ENCODE assay signal across 8 cellular contexts in genomic region chr19:14059093-14059480, GRCh38. TPM values are rescaled to one million over a fixed set of nuclear protein-coding genes. Genes with fewer than 3 reads are reported as not detected.
DNase-seq lines count a peak whose midpoint lies in the region; FAIRE-seq and TF ChIP-seq lines count a peak whose summit lies in the region.

No MANE protein-coding gene starts in this region.

- intact Hi-C loops in left ventricle myocardium inferior (cut with micrococcal nuclease) = no loop called here
- intact Hi-C loops in cardiac septum (cut with DNase I) = no loop called here
- intact Hi-C loops in testis (cut with DNase I; ENCODE audit: low total_unique reads) = no loop called here

- H3K9me2 ChIP-seq in hepatocyte (replicated peaks; ENCODE audit: insufficient read depth) = no peaks in the 10 kb centered on the region

- no peak overlapping the region for H3K4me3 ChIP-seq in left ventricle myocardium inferior
- no peak overlapping the region for H3K4me3 ChIP-seq in hepatocyte
- H3K4me3 ChIP-seq in testis = no peak overlapping the region
- no peak overlapping the region for H3K4me3 ChIP-seq in small intestine (ENCODE audit: low read depth in 1 of 2, low read length in 2 of 2)

- FAIRE-seq in small intestine (lab: Jason Lieb, UNC) = no peak

- DNase-seq in left ventricle myocardium inferior (no peak), cardiac septum (ENCODE audit: low spot score) (no peak), hepatocyte (ENCODE audit: low spot score) (no peak), testis (peak; percentile 39), cerebellar cortex (ENCODE audit: low spot score) (no peak), small intestine (no peak), NCI-H526 treated with DMSO at 0.1 percent for 48 hours (lab: John Stamatoyannopoulos, UW) (no peak)
- DNase-seq in activated T-cell treated with anti-CD3 and anti-CD28 coated beads, Interleukin-2, amount 50 U/mL, for 48 hours = peak; percentile 69 to 71

- no peaks in the 10 kb centered on the region for H3K79me2 ChIP-seq in hepatocyte

- H2AFZ ChIP-seq in hepatocyte = no peak overlapping the region

- TF ChIP-seq CTCF in left ventricle myocardium inferior (IDR thresholded peaks at IDR 0.05; ENCODE audit: borderline replicate concordance) (peak; percentile 72), hepatocyte (IDR thresholded peaks at IDR 0.05; ENCODE audit: poor library complexity) (peak; percentile 50), testis (IDR thresholded peaks at IDR 0.05) (peak in 1 of 3 experiments; percentile 53)

- no peak overlapping the region for H3K4me2 ChIP-seq in hepatocyte

- H3K27me3 ChIP-seq in left ventricle myocardium inferior (ENCODE audit: low read depth) (peaks cover 69% of the 10 kb centered on the region), hepatocyte (peaks cover 16% of the 10 kb centered on the region), testis (no peaks in the 10 kb centered on the region), small intestine (ENCODE audit: control insufficient read depth in 2 of 2, insufficient read depth in 2 of 2, low read length in 2 of 2) (peaks cover 0 to 6% of the 10 kb centered on the region in 2 donors)

- no peaks in the 10 kb centered on the region for H4K20me1 ChIP-seq in hepatocyte (ENCODE audit: insufficient read depth, poor library complexity, severe bottlenecking)

- 42% methylated on average over 11 of the region's 15 CpGs for WGBS in hepatocyte (ENCODE audit: low lambda C conversion rate, missing lambda C conversion rate)
- WGBS in testis, 2 donors = 14 to 15% methylated on average over 12 to 15 of the region's 15 CpGs
- WGBS in small intestine, 3 donors = 17 to 30% (median 27%) methylated on average over 13 to 15 of the region's 15 CpGs

- TF ChIP-seq POLR2A in testis (IDR thresholded peaks at IDR 0.05) = no peak

- H3K9me3 ChIP-seq in left ventricle myocardium inferior (replicated peaks) = no peaks in the 10 kb centered on the region
- no peaks in the 10 kb centered on the region for H3K9me3 ChIP-seq in hepatocyte (ENCODE audit: low read depth)
- no peaks in the 10 kb centered on the region for H3K9me3 ChIP-seq in testis
- H3K9me3 ChIP-seq in small intestine (ENCODE audit: control insufficient read depth, low read depth) = no peaks in the 10 kb centered on the region

- H3K27ac ChIP-seq in left ventricle myocardium inferior (replicated peaks) (no peak overlapping the region), hepatocyte (no peak overlapping the region), testis (no peak overlapping the region), small intestine (ENCODE audit: low read depth in 1 of 2, low read length in 1 of 2) (no peak overlapping the region)

- H3K36me3 ChIP-seq in left ventricle myocardium inferior (no peaks in the 10 kb centered on the region), hepatocyte (replicated peaks; ENCODE audit: insufficient read depth, low read depth) (no peaks in the 10 kb centered on the region), testis (ENCODE audit: low read depth, missing control alignments) (no peaks in the 10 kb centered on the region), small intestine (ENCODE audit: control insufficient read depth in 2 of 2, insufficient read depth in 2 of 2, low read length in 2 of 2) (no peaks in the 10 kb centered on the region)

- H3K4me1 ChIP-seq in left ventricle myocardium inferior (peaks cover 18% of the 10 kb centered on the region), hepatocyte (ENCODE audit: insufficient read depth) (peaks cover 5% of the 10 kb centered on the region), testis (peaks cover 13% of the 10 kb centered on the region), small intestine (ENCODE audit: control insufficient read depth in 2 of 2, insufficient read depth in 1 of 2, low read depth in 1 of 2, low read length in 1 of 2) (peaks cover 0 to 2% of the 10 kb centered on the region in 2 donors)

RNA-seq across cellular contexts. Expression of gene PALM3, which starts 2.8 kb away (rescaled TPM):
- total RNA-seq in left ventricle myocardium inferior (0.38 TPM), cardiac septum (0.46 TPM), hepatocyte (2.1 and 2.3 TPM in 2 replicates), testis (10 to 100 TPM; 21.3 to 34.6 TPM)
- polyA plus RNA-seq in hepatocyte (2.3 and 3.4 TPM in 2 replicates), testis (ENCODE audit: insufficient read depth, low read depth, low replicate concordance) (18.4 TPM), small intestine (10 to 100 TPM in 1 of 3 donors, 1 to 10 TPM in 2; 1.7 to 28.2 (median 3.5) TPM)

RNA-seq across cellular contexts. Expression of gene MISP3, which starts 13.5 kb away (rescaled TPM):
- total RNA-seq in left ventricle myocardium inferior = 8.1 TPM
- 7.9 TPM for total RNA-seq in cardiac septum
- total RNA-seq in hepatocyte = 3.7 and 4.9 TPM in 2 replicates
- polyA plus RNA-seq in hepatocyte = 12.5 and 13.1 TPM in 2 replicates
- total RNA-seq in testis = 1 to 10 TPM; 4.2 to 7.2 TPM
- polyA plus RNA-seq in testis (ENCODE audit: insufficient read depth, low read depth, low replicate concordance) = 0.76 TPM
- 10 to 100 TPM; 13.8 to 60.4 (median 31.9) TPM for polyA plus RNA-seq in small intestine

RNA-seq across cellular contexts. Expression of gene C19orf67, which starts 26.5 kb away (rescaled TPM):
- total RNA-seq in left ventricle myocardium inferior = not detected
- not detected for total RNA-seq in cardiac septum
- total RNA-seq in hepatocyte = not detected in 2 replicates
- not detected in 2 replicates for polyA plus RNA-seq in hepatocyte
- total RNA-seq in testis = 10 to 100 TPM in 1 of 2 donors, 1 to 10 TPM in 1; 5.0 to 12.7 TPM
- 12.6 TPM for polyA plus RNA-seq in testis (ENCODE audit: insufficient read depth, low read depth, low replicate concordance)
- polyA plus RNA-seq in small intestine = not detected

RNA-seq across cellular contexts. Expression of gene IL27RA, which starts 27.5 kb away (rescaled TPM):
- 4.0 TPM for total RNA-seq in left ventricle myocardium inferior
- total RNA-seq in cardiac septum = 3.0 TPM
- 1.9 and 2.0 TPM in 2 replicates for total RNA-seq in hepatocyte
- 1.7 and 2.3 TPM in 2 replicates for polyA plus RNA-seq in hepatocyte
- total RNA-seq in testis = 1 to 10 TPM; 3.5 to 4.9 TPM
- polyA plus RNA-seq in testis (ENCODE audit: insufficient read depth, low read depth, low replicate concordance) = 5.2 TPM
- polyA plus RNA-seq in small intestine = 1 to 10 TPM in 2 of 3 donors, under 1 TPM in 1; 0.45 to 4.9 (median 1.4) TPM

RNA-seq across cellular contexts. Expression of gene RLN3, which starts 31.1 kb away (rescaled TPM):
- not detected for total RNA-seq in left ventricle myocardium inferior
- not detected for total RNA-seq in cardiac septum
- total RNA-seq in hepatocyte = not detected in 2 replicates
- not detected in 2 replicates for polyA plus RNA-seq in hepatocyte
- total RNA-seq in testis = not detected
- 1.7 TPM for polyA plus RNA-seq in testis (ENCODE audit: insufficient read depth, low read depth, low replicate concordance)
- not detected for polyA plus RNA-seq in small intestine

Comparison
In these comparisons a context has a peak if more than half of its experiments do, and no peak if none do; other contexts are left out.
1. DNase-seq: peak in activated T-cell treated with anti-CD3 and anti-CD28 coated beads, Interleukin-2, amount 50 U/mL, for 48 hours (2 of 2) and testis (single experiment); none in left ventricle myocardium inferior (single experiment), cardiac septum (single experiment), hepatocyte (single experiment), cerebellar cortex (single experiment), small intestine (single experiment) and NCI-H526 treated with DMSO at 0.1 percent for 48 hours (single experiment).